8 cellular contexts compared by ENCODE assay signal in the genomic region with DNA sequence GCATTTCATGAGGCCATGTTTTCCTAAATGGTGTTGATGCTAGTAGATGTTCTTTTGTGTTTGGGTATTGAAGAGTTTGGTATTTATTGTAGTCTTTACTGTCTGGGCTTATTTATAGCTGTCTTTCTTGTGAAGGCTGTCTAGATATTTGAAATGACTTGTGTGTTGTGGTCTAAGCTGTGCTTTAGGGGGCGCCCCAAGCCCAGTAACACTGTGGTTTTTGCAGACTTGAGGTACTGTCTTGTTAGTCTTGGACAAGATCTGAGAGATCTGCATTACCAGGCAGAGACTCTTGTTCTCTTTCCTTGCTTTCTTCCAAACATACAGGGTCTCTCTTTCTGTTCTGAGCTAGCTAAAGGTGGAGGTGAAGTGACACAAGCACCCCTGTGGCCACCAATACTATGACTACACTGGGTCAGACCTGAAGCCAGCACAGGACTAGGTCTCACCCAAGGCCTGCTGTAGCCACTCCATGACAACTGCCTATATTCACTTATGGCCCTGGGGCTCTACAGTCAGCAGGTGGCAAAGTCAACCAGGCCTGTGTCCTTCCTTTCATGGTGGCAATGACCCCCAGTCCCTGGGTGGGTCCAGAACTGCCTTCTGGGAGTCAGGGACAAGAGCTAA.
DNase-seq lines count a peak whose midpoint lies in the region; ATAC-seq and TF ChIP-seq lines count a peak whose summit lies in the region.

No MANE protein-coding gene starts in this region.

- CTCF ChIA-PET in A673 (lab: Charles Lee), result interaction anchor here (1.1 to 1.3 kb wide), 2 partner anchors 494 to 864 kb away, joined by 4 read pairs; no protein-coding TSS in a partner anchor

- POLR2A ChIA-PET in A673 (lab: Charles Lee; ENCODE audit: low non-redundant PET), result no interaction called here

- H3K4me3 ChIP-seq in A673 (ENCODE audit: low read depth, low read length, poor library complexity, severe bottlenecking) (no peak overlapping the region), epithelial cell of esophagus (ENCODE audit: low read length) (no peak overlapping the region), retinal pigment epithelial cell (ENCODE audit: low read length) (no peak overlapping the region)

- ATAC-seq in GM18502 (IDR thresholded peaks at IDR 0.05; ENCODE audit: poor library complexity, unreplicated experiment) (peak; percentile 90), HG03521 (IDR thresholded peaks at IDR 0.05; ENCODE audit: unreplicated experiment) (peak; percentile 41), SK-N-SH treated with all-trans-retinoic acid at 6 μM for 48 hours (peak; percentile 96)

- H3K4me1 ChIP-seq in A673 (ENCODE audit: insufficient read depth, low read length, poor library complexity, severe bottlenecking), result no peaks in the 10 kb centered on the region

- no peaks in the 10 kb centered on the region for H3K9me3 ChIP-seq in A673 (ENCODE audit: low read depth, low read length, poor library complexity, severe bottlenecking)

- no peak overlapping the region for H3K27ac ChIP-seq in A673 (ENCODE audit: low read depth, low read length, poor library complexity, severe bottlenecking)

- DNase-seq in A673 (ENCODE audit: low spot score), result peak; percentile 46
- peak; percentile 81 for DNase-seq in epithelial cell of esophagus (ENCODE audit: low read depth)
- peak; percentile 34 for DNase-seq in retinal pigment epithelial cell (ENCODE audit: low read depth)
- no peak for DNase-seq in superior temporal gyrus (ENCODE audit: extremely low spot score)
- no peak for DNase-seq in NCI-H446 treated with DMSO at 0.1 percent for 48 hours (lab: John Stamatoyannopoulos, UW)

- H3K36me3 ChIP-seq in A673 (ENCODE audit: insufficient read depth, low read length, poor library complexity, severe bottlenecking), result no peaks in the 10 kb centered on the region

- peaks cover 4% of the 10 kb centered on the region for H3K27me3 ChIP-seq in A673 (replicated peaks; ENCODE audit: insufficient read depth, low read depth, low read length, poor library complexity)

- peak; percentile 61 for TF ChIP-seq CTCF in A673 (conservative IDR thresholded peaks at IDR 0.05; ENCODE audit: low read depth, low read length)
- TF ChIP-seq CTCF in epithelial cell of esophagus (IDR thresholded peaks at IDR 0.05; ENCODE audit: insufficient read depth, low read depth, low read length, missing control alignments), result peak; percentile 64
- TF ChIP-seq CTCF in retinal pigment epithelial cell (conservative IDR thresholded peaks at IDR 0.05; ENCODE audit: low read depth, low read length), result peak; percentile 72

- BruUV-seq in A673 (replicated peaks; lab: Mats Ljungman, UMichigan), result no TSS peak

- intact Hi-C loops in A673 (cut with micrococcal nuclease; ENCODE audit: unreplicated experiment), result loop anchor here (1.0 kb wide), 1 partner anchor 495 kb away; no protein-coding TSS in a partner anchor

TF ChIP-seq in SK-N-SH treated with all-trans-retinoic acid at 6 μM for 48 hours, 23 proteins besides CTCF, POLR2A, EP300 and RAD21:
- TF ChIP-seq GLIS3 (CRISPR knock-in tag; IDR thresholded peaks at IDR 0.05) (no peak), ISL1 (CRISPR knock-in tag; IDR thresholded peaks at IDR 0.05) (no peak), ZFP30 (CRISPR knock-in tag; IDR thresholded peaks at IDR 0.05) (no peak), ZNF70 (CRISPR knock-in tag; IDR thresholded peaks at IDR 0.05) (no peak), PPARA (CRISPR knock-in tag; IDR thresholded peaks at IDR 0.05; ENCODE audit: borderline replicate concordance) (no peak), ESRRG (CRISPR knock-in tag; IDR thresholded peaks at IDR 0.05) (no peak), CSDC2 (CRISPR knock-in tag; IDR thresholded peaks at IDR 0.05) (no peak)
- TF ChIP-seq, protein P1, sequence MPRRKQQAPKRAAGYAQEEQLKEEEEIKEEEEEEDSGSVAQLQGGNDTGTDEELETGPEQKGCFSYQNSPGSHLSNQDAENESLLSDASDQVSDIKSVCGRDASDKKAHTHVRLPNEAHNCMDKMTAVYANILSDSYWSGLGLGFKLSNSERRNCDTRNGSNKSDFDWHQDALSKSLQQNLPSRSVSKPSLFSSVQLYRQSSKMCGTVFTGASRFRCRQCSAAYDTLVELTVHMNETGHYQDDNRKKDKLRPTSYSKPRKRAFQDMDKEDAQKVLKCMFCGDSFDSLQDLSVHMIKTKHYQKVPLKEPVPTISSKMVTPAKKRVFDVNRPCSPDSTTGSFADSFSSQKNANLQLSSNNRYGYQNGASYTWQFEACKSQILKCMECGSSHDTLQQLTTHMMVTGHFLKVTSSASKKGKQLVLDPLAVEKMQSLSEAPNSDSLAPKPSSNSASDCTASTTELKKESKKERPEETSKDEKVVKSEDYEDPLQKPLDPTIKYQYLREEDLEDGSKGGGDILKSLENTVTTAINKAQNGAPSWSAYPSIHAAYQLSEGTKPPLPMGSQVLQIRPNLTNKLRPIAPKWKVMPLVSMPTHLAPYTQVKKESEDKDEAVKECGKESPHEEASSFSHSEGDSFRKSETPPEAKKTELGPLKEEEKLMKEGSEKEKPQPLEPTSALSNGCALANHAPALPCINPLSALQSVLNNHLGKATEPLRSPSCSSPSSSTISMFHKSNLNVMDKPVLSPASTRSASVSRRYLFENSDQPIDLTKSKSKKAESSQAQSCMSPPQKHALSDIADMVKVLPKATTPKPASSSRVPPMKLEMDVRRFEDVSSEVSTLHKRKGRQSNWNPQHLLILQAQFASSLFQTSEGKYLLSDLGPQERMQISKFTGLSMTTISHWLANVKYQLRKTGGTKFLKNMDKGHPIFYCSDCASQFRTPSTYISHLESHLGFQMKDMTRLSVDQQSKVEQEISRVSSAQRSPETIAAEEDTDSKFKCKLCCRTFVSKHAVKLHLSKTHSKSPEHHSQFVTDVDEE (CRISPR knock-in tag; IDR thresholded peaks at IDR 0.05), result no peak

Comparison
In these comparisons a context has a peak if more than half of its experiments do, and no peak if none do; other contexts are left out.
1. DNase-seq: peak in A673 (single experiment), epithelial cell of esophagus (single experiment) and retinal pigment epithelial cell (single experiment); none in superior temporal gyrus (single experiment) and NCI-H446 treated with DMSO at 0.1 percent for 48 hours (single experiment).
2. ATAC-seq: peak in every context shown above with its lines; median percentile 96 in SK-N-SH treated with all-trans-retinoic acid at 6 μM for 48 hours; 90 in GM18502; 41 in HG03521.
3. Peak in every context shown above with its lines, with median percentiles within 50 percentile points of each other: CTCF ChIP-seq.